13 cellular contexts compared by ENCODE assay signal in genomic region chr11:65516135-65516968, GRCh38. TPM values are rescaled to one million over a fixed set of nuclear protein-coding genes. Genes with fewer than 3 reads are reported as not detected.
DNase-seq lines count a peak whose midpoint lies in the region; ATAC-seq and TF ChIP-seq lines count a peak whose summit lies in the region.
"Had no signal": no experiment of that assay in that cellular context is flagged by ENCODE, and none has a peak within 500 bp of the region (broad histone marks: within the 10 kb centered on the region; RNA-seq: fewer than 3 reads in every experiment).

No MANE protein-coding gene starts in this region.

- H3K9me3 ChIP-seq in A673 (ENCODE audit: low read depth, low read length, poor library complexity, severe bottlenecking): no peaks in the 10 kb centered on the region

- no peak overlapping the region for H3K4me3 Mint-ChIP-seq in Calu3 (ENCODE audit: low read depth, unreplicated experiment)
- H3K4me3 Mint-ChIP-seq in activated naive CD8-positive, alpha-beta T cell treated with anti-CD3 and anti-CD28 coated beads, Interleukin-2, amount 10 ng/mL, durations not matched to agents 7 days and 5 days: no peak overlapping the region

- H3K36me3 Mint-ChIP-seq in Calu3 (ENCODE audit: insufficient read depth, unreplicated experiment): no peaks in the 10 kb centered on the region
- no peaks in the 10 kb centered on the region for H3K36me3 Mint-ChIP-seq in activated naive CD8-positive, alpha-beta T cell treated with anti-CD3 and anti-CD28 coated beads, Interleukin-2, amount 10 ng/mL, durations not matched to agents 7 days and 5 days
- H3K36me3 Mint-ChIP-seq: CD14-positive monocyte had no signal

- no peaks in the 10 kb centered on the region for H3K27me3 Mint-ChIP-seq in Calu3 (ENCODE audit: unreplicated experiment)
- no peaks in the 10 kb centered on the region for H3K27me3 Mint-ChIP-seq in activated naive CD8-positive, alpha-beta T cell treated with anti-CD3 and anti-CD28 coated beads, Interleukin-2, amount 10 ng/mL, durations not matched to agents 7 days and 5 days

- ATAC-seq in activated naive CD8-positive, alpha-beta T cell treated with anti-CD3 and anti-CD28 coated beads, Interleukin-2, amount 10 ng/mL, durations not matched to agents 7 days and 5 days (ENCODE audit: low read depth): peak; percentile 19

- POLR2A ChIA-PET in A673 (lab: Charles Lee; ENCODE audit: low non-redundant PET) (interaction anchor here (1.9 kb wide), 1 partner anchor 17 kb away, joined by 4 read pairs; the partner anchor contains the start of gene MALAT1), HEK293T (lab: Yijun Ruan, JAX) (interaction anchor here (0.8 to 2.8 kb wide), 4 partner anchors 11 to 93 kb away, joined by 3 to 14 read pairs (median 3); partner anchors contain the start of genes MALAT1 and NEAT1)
- POLR2A ChIA-PET in activated naive CD8-positive, alpha-beta T cell treated with anti-CD3 and anti-CD28 coated beads, Interleukin-2, amount 10 ng/mL, durations not matched to agents 7 days and 5 days (lab: Charles Lee): interaction anchor here (1.3 kb wide), 1 partner anchor 19 kb away, joined by 6 read pairs; no protein-coding TSS in a partner anchor

- no peaks in the 10 kb centered on the region for H3K36me3 ChIP-seq in A673 (ENCODE audit: insufficient read depth, low read length, poor library complexity, severe bottlenecking)

- intact Hi-C loops in A673 (cut with micrococcal nuclease; ENCODE audit: unreplicated experiment): loop anchor here (10.0 kb wide), 1 partner anchor 312 kb away; no protein-coding TSS in a partner anchor
- intact Hi-C loops in Calu3 (cut with micrococcal nuclease; ENCODE audit: unreplicated experiment): no loop called here

- no peak overlapping the region for H3K4me3 ChIP-seq in A673 (ENCODE audit: low read depth, low read length, poor library complexity, severe bottlenecking)

- H3K4me1 Mint-ChIP-seq in Calu3 (ENCODE audit: low read depth, unreplicated experiment): peaks cover 10% of the 10 kb centered on the region
- H3K4me1 Mint-ChIP-seq in activated naive CD8-positive, alpha-beta T cell treated with anti-CD3 and anti-CD28 coated beads, Interleukin-2, amount 10 ng/mL, durations not matched to agents 7 days and 5 days: peaks cover 7% of the 10 kb centered on the region

- H3K9me3 Mint-ChIP-seq in Calu3 (ENCODE audit: low read depth, unreplicated experiment): no peaks in the 10 kb centered on the region
- H3K9me3 Mint-ChIP-seq in activated naive CD8-positive, alpha-beta T cell treated with anti-CD3 and anti-CD28 coated beads, Interleukin-2, amount 10 ng/mL, durations not matched to agents 7 days and 5 days: no peaks in the 10 kb centered on the region

- DNase-seq in A673 (ENCODE audit: low spot score) (no peak), Calu3 (no peak), midbrain (lab: John Stamatoyannopoulos, UW) (peak; percentile 4), activated gamma-delta T cell treated with Interleukin-2 at 50 U/mL for 16 hours (no peak), HEK293T (ENCODE audit: extremely low spot score) (no peak), DMS79 treated with DMSO at 0.1 percent for 48 hours (lab: John Stamatoyannopoulos, UW) (no peak)
- DNase-seq in activated naive CD8-positive, alpha-beta T cell treated with anti-CD3 and anti-CD28 coated beads, Interleukin-2, amount 10 ng/mL, durations not matched to agents 7 days and 5 days: no peak
- no peak for DNase-seq in stimulated activated CD4-positive, alpha-beta T cell treated with anti-CD3 and anti-CD28 coated beads, Interleukin-2, amount 100 ng/mL, for 48 hours
- DNase-seq: amniotic stem cell; effector memory CD4-positive, alpha-beta T cell; MV-4-11; NCI-H524 treated with DMSO at 0.1 percent for 48 hours had no signal

- H3K27ac ChIP-seq in A673 (ENCODE audit: low read depth, low read length, poor library complexity, severe bottlenecking): peak overlapping the region; percentile 14

- BruUV-seq in A673 (replicated peaks; lab: Mats Ljungman, UMichigan): no TSS peak
- BruUV-seq in Calu3 (replicated peaks; lab: Mats Ljungman, UMichigan): no TSS peak

- peak overlapping the region; percentile 2 for H3K27ac Mint-ChIP-seq in Calu3 (ENCODE audit: unreplicated experiment)
- H3K27ac Mint-ChIP-seq in activated naive CD8-positive, alpha-beta T cell treated with anti-CD3 and anti-CD28 coated beads, Interleukin-2, amount 10 ng/mL, durations not matched to agents 7 days and 5 days: peak overlapping the region; percentile 27

- H3K4me1 ChIP-seq in A673 (ENCODE audit: insufficient read depth, low read length, poor library complexity, severe bottlenecking): peaks cover 5% of the 10 kb centered on the region

- CTCF ChIA-PET in A673 (lab: Charles Lee) (no interaction called here), Calu3 (lab: Charles Lee) (interaction anchor here (0.7 kb wide), 1 partner anchor 8 kb away, joined by 4 read pairs; no protein-coding TSS in a partner anchor), HEK293T (lab: Yijun Ruan, JAX) (interaction anchor here (0.9 to 1.2 kb wide), 2 partner anchors 45 to 47 kb away, joined by 4 to 6 read pairs; no protein-coding TSS in a partner anchor)

- no peaks in the 10 kb centered on the region for H3K27me3 ChIP-seq in A673 (replicated peaks; ENCODE audit: insufficient read depth, low read depth, low read length, poor library complexity)

- TF ChIP-seq CTCF in A673 (conservative IDR thresholded peaks at IDR 0.05; ENCODE audit: low read depth, low read length) (no peak), Calu3 (IDR thresholded peaks at IDR 0.05; ENCODE audit: unreplicated experiment) (no peak)

TF ChIP-seq in HEK293T, 16 proteins besides CTCF, POLR2A, EP300 and RAD21:
- TF ChIP-seq SUZ12 (IDR thresholded peaks at IDR 0.05) (no peak), PKNOX1 (IDR thresholded peaks at IDR 0.05) (no peak), CTBP1 (IDR thresholded peaks at IDR 0.05; ENCODE audit: borderline replicate concordance) (no peak), ELF4 (IDR thresholded peaks at IDR 0.05) (no peak), BHLHE40 (IDR thresholded peaks at IDR 0.05; ENCODE audit: borderline replicate concordance) (no peak), FOXA1 (IDR thresholded peaks at IDR 0.05) (no peak), FOXK2 (IDR thresholded peaks at IDR 0.05) (no peak), ZNF384 (IDR thresholded peaks at IDR 0.05) (no peak), LEF1 (IDR thresholded peaks at IDR 0.05; ENCODE audit: borderline replicate concordance) (no peak), SP1 (IDR thresholded peaks at IDR 0.05) (no peak), FOXM1 (IDR thresholded peaks at IDR 0.05; ENCODE audit: borderline replicate concordance) (no peak), TARDBP (IDR thresholded peaks at IDR 0.05) (no peak), HDGF (IDR thresholded peaks at IDR 0.05; ENCODE audit: borderline replicate concordance) (no peak), NFRKB (IDR thresholded peaks at IDR 0.05) (no peak), L3MBTL2 (conservative IDR thresholded peaks at IDR 0.05) (no peak)

RNA-seq across cellular contexts. Expression of gene SCYL1, which starts 8.5 kb away (rescaled TPM):
- 90.6 and 95.7 TPM in 2 replicates for total RNA-seq in A673 (2021)
- 47.8 and 53.6 TPM in 2 replicates for total RNA-seq in Calu3 (2022)
- 10 to 100 TPM; 74.2 to 74.9 TPM for total RNA-seq in activated naive CD8-positive, alpha-beta T cell treated with anti-CD3 and anti-CD28 coated beads, Interleukin-2, amount 10 ng/mL, durations not matched to agents 7 days and 5 days

RNA-seq across cellular contexts. Expression of gene MALAT1, which starts 17.5 kb away (rescaled TPM):
- total RNA-seq in A673 (2021): 4,586 and 4,701 TPM in 2 replicates
- total RNA-seq in Calu3 (2022): 8,437 and 9,950 TPM in 2 replicates
- over 10,000 TPM; 13,719 to 14,448 TPM for total RNA-seq in activated naive CD8-positive, alpha-beta T cell treated with anti-CD3 and anti-CD28 coated beads, Interleukin-2, amount 10 ng/mL, durations not matched to agents 7 days and 5 days

RNA-seq across cellular contexts. Expression of gene LTBP3, which starts 41.8 kb away (rescaled TPM):
- total RNA-seq in A673 (2021): 92.1 and 123 TPM in 2 replicates
- 166 and 169 TPM in 2 replicates for total RNA-seq in Calu3 (2022)
- total RNA-seq in activated naive CD8-positive, alpha-beta T cell treated with anti-CD3 and anti-CD28 coated beads, Interleukin-2, amount 10 ng/mL, durations not matched to agents 7 days and 5 days: 100 to 1,000 TPM; 116 to 119 TPM

RNA-seq across cellular contexts. Expression of gene ZNRD2, which starts 53.9 kb away (rescaled TPM):
- total RNA-seq in A673 (2021) (95.4 and 98.9 TPM in 2 replicates), Calu3 (2022) (40.7 and 45.3 TPM in 2 replicates)
- total RNA-seq in activated naive CD8-positive, alpha-beta T cell treated with anti-CD3 and anti-CD28 coated beads, Interleukin-2, amount 10 ng/mL, durations not matched to agents 7 days and 5 days: 10 to 100 TPM; 27.2 to 30.0 TPM

RNA-seq across cellular contexts. Expression of gene FAM89B, which starts 56.0 kb away (rescaled TPM):
- total RNA-seq in A673 (2021): 79.8 and 88.3 TPM in 2 replicates
- total RNA-seq in Calu3 (2022): 29.8 and 30.6 TPM in 2 replicates
- 10 to 100 TPM; 40.9 to 44.1 TPM for total RNA-seq in activated naive CD8-positive, alpha-beta T cell treated with anti-CD3 and anti-CD28 coated beads, Interleukin-2, amount 10 ng/mL, durations not matched to agents 7 days and 5 days
